9 cellular contexts compared by ENCODE assay signal in the genomic region with DNA sequence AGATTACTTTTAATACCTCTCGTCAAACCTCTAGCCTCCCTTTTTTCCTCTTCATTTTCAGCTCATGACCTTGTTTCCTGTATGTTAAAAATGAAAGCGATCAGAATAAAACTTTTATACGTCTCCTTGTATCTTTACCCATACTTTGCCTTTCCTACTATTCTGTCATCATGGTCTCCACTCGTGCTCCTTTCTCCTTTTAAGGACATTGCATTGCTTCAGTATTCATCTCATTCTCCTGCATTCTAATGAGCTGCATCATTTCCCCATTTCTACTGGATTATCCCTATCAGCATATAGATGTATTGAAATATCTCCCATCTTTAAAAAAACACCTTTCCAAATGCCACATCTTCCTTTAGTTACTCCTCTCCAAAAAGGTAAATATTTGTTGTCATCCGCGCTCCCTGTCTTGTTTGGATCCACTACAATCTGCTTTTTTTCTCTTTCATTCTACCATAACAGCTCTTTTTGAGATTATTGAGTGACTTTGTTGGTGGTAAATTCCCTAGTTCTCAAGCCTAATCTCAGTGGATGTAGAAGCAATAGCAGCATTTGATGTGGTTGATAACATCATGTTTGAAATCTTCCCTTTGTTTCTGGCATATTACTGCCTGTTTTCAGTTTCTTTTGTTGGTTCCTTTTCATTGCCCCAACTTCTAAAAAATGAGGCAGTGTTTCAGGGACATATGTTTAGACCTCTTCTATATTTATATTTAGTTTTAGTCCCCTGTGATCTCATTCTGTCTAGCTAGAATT. TPM values are rescaled to one million over a fixed set of nuclear protein-coding genes. Genes with fewer than 3 reads are reported as not detected.
A peak's percentile ranks its signal among the peaks of the same experiment; 100 is the strongest.
DNase-seq lines count a peak whose midpoint lies in the region; ATAC-seq lines count a peak whose summit lies in the region.
"Had no signal": no experiment of that assay in that cellular context is flagged by ENCODE, and none has a peak within 500 bp of the region (broad histone marks: within the 10 kb centered on the region; RNA-seq: fewer than 3 reads in every experiment).

No MANE protein-coding gene starts in this region.

- H3K36me3 Mint-ChIP-seq in activated T-cell treated with anti-CD3 and anti-CD28 coated beads, Interleukin-2, amount 50 U/mL, for 24 hours (ENCODE audit: low read depth) = peaks cover 42% of the 10 kb centered on the region
- peaks cover 45% of the 10 kb centered on the region for H3K36me3 Mint-ChIP-seq in activated CD4-positive, alpha-beta memory T cell treated with anti-CD3 and anti-CD28 coated beads, Interleukin-2, amount 10 ng/mL, durations not matched to agents 7 days and 5 days (ENCODE audit: low read depth)
- H3K36me3 Mint-ChIP-seq in stimulated activated naive B cell treated with anti-CD40 and anti-IgM and Interleukin-4, amounts not matched to agents 10 μg/mL and 1 μg/mL and 100 μg/mL, for 72 hours = peaks cover 11 to 28% of the 10 kb centered on the region in 2 donors

- POLR2A ChIA-PET in activated CD4-positive, alpha-beta memory T cell treated with anti-CD3 and anti-CD28 coated beads, Interleukin-2, amount 10 ng/mL, durations not matched to agents 7 days and 5 days (lab: Charles Lee) = interaction anchor here (0.6 to 15.7 kb wide), 17 partner anchors 9 to 111 kb away, joined by 3 to 572 read pairs (median 4); a partner anchor contains a TSS

- peak overlapping the region; percentile 97 for H3K27ac Mint-ChIP-seq in activated T-cell treated with anti-CD3 and anti-CD28 coated beads, Interleukin-2, amount 50 U/mL, for 24 hours
- H3K27ac Mint-ChIP-seq in activated CD4-positive, alpha-beta memory T cell treated with anti-CD3 and anti-CD28 coated beads, Interleukin-2, amount 10 ng/mL, durations not matched to agents 7 days and 5 days = peak overlapping the region; percentile 88
- H3K27ac Mint-ChIP-seq in stimulated activated naive B cell treated with anti-CD40 and anti-IgM and Interleukin-4, amounts not matched to agents 10 μg/mL and 1 μg/mL and 100 μg/mL, for 72 hours = peak overlapping the region; percentile 96

- ATAC-seq in HG02678 (IDR thresholded peaks at IDR 0.05; ENCODE audit: unreplicated experiment) (peak; percentile 35), GM21423 (IDR thresholded peaks at IDR 0.05; ENCODE audit: unreplicated experiment) (no peak)
- ATAC-seq in stimulated activated naive B cell treated with anti-CD40 and anti-IgM and Interleukin-4, amounts not matched to agents 10 μg/mL and 1 μg/mL and 100 μg/mL, for 72 hours (replicated peaks) = peak; percentile 81 to 88

- H3K9me3 Mint-ChIP-seq in activated T-cell treated with anti-CD3 and anti-CD28 coated beads, Interleukin-2, amount 50 U/mL, for 24 hours = no peaks in the 10 kb centered on the region
- no peaks in the 10 kb centered on the region for H3K9me3 Mint-ChIP-seq in activated CD4-positive, alpha-beta memory T cell treated with anti-CD3 and anti-CD28 coated beads, Interleukin-2, amount 10 ng/mL, durations not matched to agents 7 days and 5 days
- no peaks in the 10 kb centered on the region for H3K9me3 Mint-ChIP-seq in stimulated activated naive B cell treated with anti-CD40 and anti-IgM and Interleukin-4, amounts not matched to agents 10 μg/mL and 1 μg/mL and 100 μg/mL, for 72 hours

- no peaks in the 10 kb centered on the region for H3K27me3 Mint-ChIP-seq in activated T-cell treated with anti-CD3 and anti-CD28 coated beads, Interleukin-2, amount 50 U/mL, for 24 hours
- no peaks in the 10 kb centered on the region for H3K27me3 Mint-ChIP-seq in activated CD4-positive, alpha-beta memory T cell treated with anti-CD3 and anti-CD28 coated beads, Interleukin-2, amount 10 ng/mL, durations not matched to agents 7 days and 5 days
- H3K27me3 Mint-ChIP-seq in stimulated activated naive B cell treated with anti-CD40 and anti-IgM and Interleukin-4, amounts not matched to agents 10 μg/mL and 1 μg/mL and 100 μg/mL, for 72 hours = no peaks in the 10 kb centered on the region

- CTCF ChIA-PET in activated CD4-positive, alpha-beta memory T cell treated with anti-CD3 and anti-CD28 coated beads, Interleukin-2, amount 10 ng/mL, durations not matched to agents 7 days and 5 days (lab: Charles Lee) = interaction anchor here (0.8 to 1.6 kb wide), 5 partner anchors 8 to 109 kb away, joined by 3 to 5 read pairs (median 3); no protein-coding TSS in a partner anchor

- peak overlapping the region; percentile 83 for H3K4me3 Mint-ChIP-seq in activated T-cell treated with anti-CD3 and anti-CD28 coated beads, Interleukin-2, amount 50 U/mL, for 24 hours
- H3K4me3 Mint-ChIP-seq in activated CD4-positive, alpha-beta memory T cell treated with anti-CD3 and anti-CD28 coated beads, Interleukin-2, amount 10 ng/mL, durations not matched to agents 7 days and 5 days = peak overlapping the region; percentile 75
- peak overlapping the region; percentile 69 for H3K4me3 Mint-ChIP-seq in stimulated activated naive B cell treated with anti-CD40 and anti-IgM and Interleukin-4, amounts not matched to agents 10 μg/mL and 1 μg/mL and 100 μg/mL, for 72 hours

- no peak for DNase-seq in activated T-cell treated with anti-CD3 and anti-CD28 coated beads, Interleukin-2, amount 50 U/mL, for 24 hours
- DNase-seq in activated T-cell treated with anti-CD3 and anti-CD28 coated beads, Interleukin-2, amount 50 U/mL, for 48 hours = no peak
- no peak for DNase-seq in activated CD4-positive, alpha-beta memory T cell treated with anti-CD3 and anti-CD28 coated beads, Interleukin-2, amount 10 ng/mL, durations not matched to agents 7 days and 5 days
- DNase-seq in stimulated activated naive B cell treated with anti-CD40 and anti-IgM and Interleukin-4, amounts not matched to agents 10 μg/mL and 1 μg/mL and 100 μg/mL, for 72 hours = no peak
- DNase-seq in HuH-7 (ENCODE audit: low spot score) (no peak), D341Med (ENCODE audit: low spot score) (no peak)
- DNase-seq: NCI-H526 had no signal

- peaks cover 80% of the 10 kb centered on the region for H3K4me1 Mint-ChIP-seq in activated T-cell treated with anti-CD3 and anti-CD28 coated beads, Interleukin-2, amount 50 U/mL, for 24 hours (ENCODE audit: low read depth)
- H3K4me1 Mint-ChIP-seq in activated CD4-positive, alpha-beta memory T cell treated with anti-CD3 and anti-CD28 coated beads, Interleukin-2, amount 10 ng/mL, durations not matched to agents 7 days and 5 days = peaks cover 81% of the 10 kb centered on the region
- peaks cover 43 to 55% of the 10 kb centered on the region in 2 donors for H3K4me1 Mint-ChIP-seq in stimulated activated naive B cell treated with anti-CD40 and anti-IgM and Interleukin-4, amounts not matched to agents 10 μg/mL and 1 μg/mL and 100 μg/mL, for 72 hours

RNA-seq across cellular contexts. Expression of a gene that starts 8.7 kb away (rescaled TPM):
- total RNA-seq in activated CD4-positive, alpha-beta memory T cell treated with anti-CD3 and anti-CD28 coated beads, Interleukin-2, amount 10 ng/mL, durations not matched to agents 7 days and 5 days = 100 to 1,000 TPM; 163 to 166 TPM
